15 cellular contexts compared by ENCODE assay signal in genomic region chr17:41528959-41529353, GRCh38. TPM values are rescaled to one million over a fixed set of nuclear protein-coding genes. Genes with fewer than 3 reads are reported as not detected.
DNase-seq lines count a peak whose midpoint lies in the region; ATAC-seq and TF ChIP-seq lines count a peak whose summit lies in the region.
"Had no signal": no experiment of that assay in that cellular context is flagged by ENCODE, and none has a peak within 500 bp of the region (broad histone marks: within the 10 kb centered on the region; RNA-seq: fewer than 3 reads in every experiment).

No MANE protein-coding gene starts in this region.

- H3K27ac ChIP-seq in SK-N-SH (ENCODE audit: low read depth in 2 of 2, low read length in 1 of 2) (peak overlapping the region; percentile 94 to 99), esophagus squamous epithelium (peak overlapping the region; percentile 83 to 92 (median 86)), tibial nerve (peak overlapping the region in 3 of 4 donors; percentile 72 to 80 (median 74))
- H3K27ac ChIP-seq: HL-60 had no signal

- no peaks in the 10 kb centered on the region for H4K20me1 ChIP-seq in SK-N-SH (ENCODE audit: insufficient read depth)

- no peaks in the 10 kb centered on the region for H3K9me3 ChIP-seq in SK-N-SH
- no peaks in the 10 kb centered on the region for H3K9me3 ChIP-seq in esophagus squamous epithelium
- H3K9me3 ChIP-seq in tibial nerve = no peaks in the 10 kb centered on the region
- H3K9me3 ChIP-seq: BE2C, pancreas had no signal

- CTCF ChIA-PET in SK-N-SH (lab: Yijun Ruan, JAX) = interaction anchor here (1.0 to 10.6 kb wide), 6 partner anchors 8 to 119 kb away, joined by 3 to 144 read pairs (median 10); no protein-coding TSS in a partner anchor

- H3K4me1 ChIP-seq in SK-N-SH (ENCODE audit: control insufficient read depth in 1 of 2, insufficient read depth in 2 of 2, low read depth in 1 of 2, low read length in 1 of 2) (peaks cover 31 to 49% of the 10 kb centered on the region in 2 experiments), esophagus squamous epithelium (peaks cover 9 to 70% (median 18%) of the 10 kb centered on the region in 3 donors), tibial nerve (peaks cover 0 to 47% (median 7%) of the 10 kb centered on the region in 4 donors)
- H3K4me1 ChIP-seq: pancreas had no signal

- POLR2A ChIA-PET in SK-N-SH (lab: Yijun Ruan, JAX) = interaction anchor here (1.6 to 2.8 kb wide), 4 partner anchors 9 to 160 kb away, joined by 4 to 30 read pairs (median 10); partner anchors contain the start of gene KRT15

- TF ChIP-seq POLR2A in esophagus squamous epithelium (IDR thresholded peaks at IDR 0.05) (no peak), tibial nerve (IDR thresholded peaks at IDR 0.05) (no peak)

- H3K79me2 ChIP-seq in SK-N-SH (ENCODE audit: insufficient read depth) = no peaks in the 10 kb centered on the region

- H3K4me2 ChIP-seq in SK-N-SH = peak overlapping the region; percentile 64

- DNase-seq in SK-N-SH (no peak), NCI-H69 (lab: John Stamatoyannopoulos, UW) (peak; percentile 83), esophagus squamous epithelium (lab: John Stamatoyannopoulos, UW) (no peak), tibial nerve (ENCODE audit: low spot score in 2 of 2) (no peak), NCI-H446 treated with DMSO at 0.1 percent for 48 hours (lab: John Stamatoyannopoulos, UW) (no peak), NAMALWA (ENCODE audit: low spot score) (no peak), NCI-H446 (lab: John Stamatoyannopoulos, UW) (no peak)
- DNase-seq: activated CD4-positive, alpha-beta T cell treated with anti-CD3 and anti-CD28 coated beads, Interleukin-2, amount 10 ng/mL, durations not matched to agents 7 days and 5 days; BE2C; HCEC 1CT; immature natural killer cell; NCI-H1930 had no signal

- peak overlapping the region; percentile 52; the same call in 1 of the 2 replicates for H3K9ac ChIP-seq in SK-N-SH

- no peak for TF ChIP-seq RAD21 in SK-N-SH (IDR thresholded peaks at IDR 0.05; ENCODE audit: low read length)

- TF ChIP-seq EP300 in SK-N-SH (IDR thresholded peaks at IDR 0.05; ENCODE audit: borderline replicate concordance in 1 of 2, low read depth in 1 of 2, low read length in 1 of 2) (no peak), tibial nerve (IDR thresholded peaks at IDR 0.05) (no peak)

- peak overlapping the region; percentile 53; the same call in 1 of the 2 replicates for H2AFZ ChIP-seq in SK-N-SH (ENCODE audit: low read depth)

- no peaks in the 10 kb centered on the region for H3K9me2 ChIP-seq in SK-N-SH

- H3F3A ChIP-seq in SK-N-SH (replicated peaks; ENCODE audit: insufficient read depth) = peaks cover 17% of the 10 kb centered on the region

- 91% methylated on average over 10 of the region's 10 CpGs for WGBS in SK-N-SH (ENCODE audit: low lambda C conversion rate)
- WGBS in esophagus squamous epithelium, 2 donors = 43 to 50% methylated on average over 4 to 7 of the region's 10 CpGs
- WGBS in tibial nerve, 2 donors = 69 to 86% methylated on average over 10 of the region's 10 CpGs

- no peak overlapping the region for H3K4me3 ChIP-seq in SK-N-SH (ENCODE audit: low read depth in 2 of 2, low read length in 1 of 2)
- H3K4me3 ChIP-seq in esophagus squamous epithelium = peak overlapping the region in 3 of 4 donors; percentile 63 to 68 (median 64)
- peak overlapping the region in 1 of 4 donors; percentile 50 for H3K4me3 ChIP-seq in tibial nerve

- no peak for ATAC-seq in SK-N-SH treated with all-trans-retinoic acid at 6 μM for 48 hours

- intact Hi-C loops in esophagus squamous epithelium (cut with DNase I) = no loop called here

- no peak for TF ChIP-seq CTCF in SK-N-SH (IDR thresholded peaks at IDR 0.05)
- no peak for TF ChIP-seq CTCF in esophagus squamous epithelium (IDR thresholded peaks at IDR 0.05)
- no peak for TF ChIP-seq CTCF in tibial nerve (IDR thresholded peaks at IDR 0.05)

- H3K36me3 ChIP-seq in SK-N-SH (replicated peaks in 1 of 2; ENCODE audit: control insufficient read depth in 1 of 2, insufficient read depth in 2 of 2, low read length in 1 of 2) = no peaks in the 10 kb centered on the region
- H3K36me3 ChIP-seq in esophagus squamous epithelium = peaks cover 0 to 9% (median 7%) of the 10 kb centered on the region in 3 donors
- no peaks in the 10 kb centered on the region for H3K36me3 ChIP-seq in tibial nerve
- H3K36me3 ChIP-seq: BE2C, pancreas had no signal

- no peaks in the 10 kb centered on the region for H3K27me3 ChIP-seq in SK-N-SH (ENCODE audit: insufficient read depth)
- H3K27me3 ChIP-seq in esophagus squamous epithelium = peaks cover 0 to 72% (median 10%) of the 10 kb centered on the region in 4 donors
- peaks cover 0 to 49% of the 10 kb centered on the region in 2 donors for H3K27me3 ChIP-seq in tibial nerve
- H3K27me3 ChIP-seq: BE2C had no signal

TF ChIP-seq in SK-N-SH, 30 proteins besides CTCF, POLR2A, EP300 and RAD21:
- TF ChIP-seq MEF2A (IDR thresholded peaks at IDR 0.05; ENCODE audit: borderline replicate concordance, low read depth) = no peak

TF ChIP-seq in SK-N-SH treated with all-trans-retinoic acid at 6 μM for 48 hours, 23 proteins besides CTCF, POLR2A, EP300 and RAD21 (continues in another document):
- TF ChIP-seq CREB5 (CRISPR knock-in tag; IDR thresholded peaks at IDR 0.05; ENCODE audit: low read depth) (no peak), ZNF8 (CRISPR knock-in tag; IDR thresholded peaks at IDR 0.05) (no peak), OSR1 (CRISPR knock-in tag; IDR thresholded peaks at IDR 0.05) (no peak), TSHZ2 (CRISPR knock-in tag; IDR thresholded peaks at IDR 0.05) (no peak), ISL1 (CRISPR knock-in tag; IDR thresholded peaks at IDR 0.05) (no peak), CSDC2 (CRISPR knock-in tag; IDR thresholded peaks at IDR 0.05) (no peak), ZFP30 (CRISPR knock-in tag; IDR thresholded peaks at IDR 0.05) (no peak), TCF4 (CRISPR knock-in tag; IDR thresholded peaks at IDR 0.05; ENCODE audit: borderline replicate concordance) (no peak)

RNA-seq across cellular contexts. Expression of gene KRT19, which starts 0.8 kb away (rescaled TPM):
- 1.8 and 2.5 TPM in 2 replicates for polyA plus RNA-seq in SK-N-SH (2012; rRNA removed)
- 1.7 and 2.3 TPM in 2 replicates for polyA plus RNA-seq in SK-N-SH (2012; cell fraction: cytosol; rRNA removed)
- 0.88 and 1.5 TPM in 2 replicates for polyA plus RNA-seq in SK-N-SH (2012; cell fraction: nucleus; rRNA removed)
- total RNA-seq in esophagus squamous epithelium = 1,000 to 10,000 TPM in 2 of 4 donors, 100 to 1,000 TPM in 2; 589 to 1,442 (median 1,001) TPM
- total RNA-seq in tibial nerve = 1,000 to 10,000 TPM in 2 of 4 donors, 100 to 1,000 TPM in 1, 10 to 100 TPM in 1; 85.5 to 1,774 (median 1,323) TPM
- total RNA-seq: activated CD4-positive, alpha-beta T cell treated with anti-CD3 and anti-CD28 coated beads, Interleukin-2, amount 10 ng/mL, durations not matched to agents 7 days and 5 days had no signal
- polyA plus RNA-seq: immature natural killer cell had no signal

RNA-seq across cellular contexts. Expression of gene KRT15, which starts 10.3 kb away (rescaled TPM):
- polyA plus RNA-seq in SK-N-SH (2012; rRNA removed) = 16.9 and 17.0 TPM in 2 replicates
- polyA plus RNA-seq in SK-N-SH (2012; cell fraction: cytosol; rRNA removed) = 9.7 and 12.7 TPM in 2 replicates
- 33.8 and 36.0 TPM in 2 replicates for polyA plus RNA-seq in SK-N-SH (2012; cell fraction: nucleus; rRNA removed)
- total RNA-seq in esophagus squamous epithelium (1,000 to 10,000 TPM in 3 of 4 donors, 100 to 1,000 TPM in 1; 743 to 2,833 (median 2,484) TPM), tibial nerve (1 to 10 TPM in 1 of 4 donors, under 1 TPM in 2, not detected in 1; 0.42 to 4.2 (median 0.78) TPM)
- total RNA-seq: activated CD4-positive, alpha-beta T cell treated with anti-CD3 and anti-CD28 coated beads, Interleukin-2, amount 10 ng/mL, durations not matched to agents 7 days and 5 days had no signal
- polyA plus RNA-seq: immature natural killer cell had no signal

RNA-seq across cellular contexts. Expression of gene KRT13, which starts 23.5 kb away (rescaled TPM):
- 0.39 and 0.67 TPM in 2 replicates for polyA plus RNA-seq in SK-N-SH (2012; rRNA removed)
- 0.06 and 0.37 TPM in 2 replicates for polyA plus RNA-seq in SK-N-SH (2012; cell fraction: cytosol; rRNA removed)
- polyA plus RNA-seq in SK-N-SH (2012; cell fraction: nucleus; rRNA removed) = 1.3 TPM in 2 replicates
- over 10,000 TPM; 27,182 to 79,363 (median 33,601) TPM for total RNA-seq in esophagus squamous epithelium
- under 1 TPM in 1 of 4 donors, not detected in 3; 0.42 TPM for total RNA-seq in tibial nerve
- total RNA-seq: activated CD4-positive, alpha-beta T cell treated with anti-CD3 and anti-CD28 coated beads, Interleukin-2, amount 10 ng/mL, durations not matched to agents 7 days and 5 days had no signal
- polyA plus RNA-seq: immature natural killer cell had no signal

RNA-seq across cellular contexts. Expression of gene KRT36, which starts 39.2 kb away (rescaled TPM):
- polyA plus RNA-seq in SK-N-SH (2012; rRNA removed) = not detected in 2 replicates
- polyA plus RNA-seq in SK-N-SH (2012; cell fraction: cytosol; rRNA removed) = not detected in 2 replicates
- polyA plus RNA-seq in SK-N-SH (2012; cell fraction: nucleus; rRNA removed) = not detected in 2 replicates
- under 1 TPM in 1 of 4 donors, not detected in 3; 0.38 TPM for total RNA-seq in esophagus squamous epithelium
- total RNA-seq in tibial nerve = under 1 TPM in 1 of 4 donors, not detected in 3; 0.42 TPM
- total RNA-seq: activated CD4-positive, alpha-beta T cell treated with anti-CD3 and anti-CD28 coated beads, Interleukin-2, amount 10 ng/mL, durations not matched to agents 7 days and 5 days; pancreas had no signal
- polyA plus RNA-seq: immature natural killer cell, pancreas had no signal

RNA-seq across cellular contexts. Expression of gene KRT9, which starts 42.9 kb away (rescaled TPM):
- polyA plus RNA-seq in SK-N-SH (2012; rRNA removed) = not detected in 2 replicates
- not detected in 2 replicates for polyA plus RNA-seq in SK-N-SH (2012; cell fraction: cytosol; rRNA removed)
- not detected in 2 replicates for polyA plus RNA-seq in SK-N-SH (2012; cell fraction: nucleus; rRNA removed)
- total RNA-seq in esophagus squamous epithelium (under 1 TPM in 2 of 4 donors, not detected in 2; 0.19 to 0.61 TPM), tibial nerve (not detected)
- total RNA-seq: activated CD4-positive, alpha-beta T cell treated with anti-CD3 and anti-CD28 coated beads, Interleukin-2, amount 10 ng/mL, durations not matched to agents 7 days and 5 days; pancreas had no signal
- polyA plus RNA-seq: immature natural killer cell, pancreas had no signal

Comparison
In these comparisons a context has a peak if more than half of its experiments do, and no peak if none do; other contexts are left out.
1. H3K4me3 ChIP-seq: peak in esophagus squamous epithelium (3 of 4); none in SK-N-SH (0 of 2).
2. RNA of gene KRT15, which starts 10.3 kb away (total RNA-seq): 743 to 2,833 TPM in esophagus squamous epithelium; 0.42 to 4.2 TPM in tibial nerve; every median in the first group is over 100 times any median in the second.
3. RNA of gene KRT13, which starts 23.5 kb away (total RNA-seq): 27,182 to 79,363 TPM in esophagus squamous epithelium; 0.42 TPM in tibial nerve; every median in the first group is over 1,000 times any median in the second.
4. Peak in every context shown above with its lines, with median percentiles within 50 percentile points of each other: H3K27ac ChIP-seq.